14 cellular contexts compared by ENCODE assay signal in genomic region chr1:243718893-243719292, GRCh38.
DNase-seq lines count a peak whose midpoint lies in the region; ATAC-seq and TF ChIP-seq lines count a peak whose summit lies in the region.
"Had no signal": no experiment of that assay in that cellular context is flagged by ENCODE, and none has a peak within 500 bp of the region (broad histone marks: within the 10 kb centered on the region; RNA-seq: fewer than 3 reads in every experiment).

No MANE protein-coding gene starts in this region.

- ATAC-seq in GM18868 (IDR thresholded peaks at IDR 0.05; ENCODE audit: unreplicated experiment) (no peak), right cardiac atrium (no peak)
- ATAC-seq: stimulated activated naive CD8-positive, alpha-beta T cell treated with anti-CD3 and anti-CD28 coated beads, Interleukin-15, Interleukin-2, amounts not matched to agents 100 U/mL and 50 U/mL, for 24 hours had no signal

- H3K4me1 Mint-ChIP-seq in osteocyte (ENCODE audit: unreplicated experiment) = peaks cover 60% of the 10 kb centered on the region

- no peaks in the 10 kb centered on the region for H3K9me3 Mint-ChIP-seq in osteocyte (ENCODE audit: unreplicated experiment)

- peak; percentile 91 for DNase-seq in EH (ENCODE audit: low read depth)
- DNase-seq in RPMI7951 (ENCODE audit: low read depth) = peak; percentile 65
- peak; percentile 6 for DNase-seq in epithelial cell of proximal tubule (ENCODE audit: low read depth)
- DNase-seq in osteocyte (ENCODE audit: extremely low spot score, unreplicated experiment) = no peak
- DNase-seq in substantia nigra (lab: John Stamatoyannopoulos, UW) = no peak
- no peak for DNase-seq in pons (ENCODE audit: low spot score)
- DNase-seq in right cardiac atrium = no peak
- DNase-seq: activated T-cell treated with anti-CD3 and anti-CD28 coated beads, Interleukin-2, amount 50 U/mL, for 1 hour; aorta; MM.1S; stimulated activated CD4-positive, alpha-beta T cell treated with anti-CD3 and anti-CD28 coated beads, Interleukin-2, amount 100 ng/mL, for 48 hours; stimulated activated naive CD8-positive, alpha-beta T cell treated with anti-CD3 and anti-CD28 coated beads, Interleukin-15, Interleukin-2, amounts not matched to agents 100 U/mL and 50 U/mL, for 24 hours had no signal

- intact Hi-C loops in right cardiac atrium (cut with DNase I) = no loop called here

- H3K27ac Mint-ChIP-seq in osteocyte (ENCODE audit: unreplicated experiment) = peak overlapping the region; percentile 78

- no peaks in the 10 kb centered on the region for H3K9me3 ChIP-seq in right cardiac atrium (ENCODE audit: control insufficient read depth, low read length)

- no peaks in the 10 kb centered on the region for H3K27me3 ChIP-seq in right cardiac atrium (ENCODE audit: control insufficient read depth, insufficient read depth)

- no peaks in the 10 kb centered on the region for H3K27me3 Mint-ChIP-seq in osteocyte (ENCODE audit: unreplicated experiment)

- H3K4me3 Mint-ChIP-seq in osteocyte (ENCODE audit: unreplicated experiment) = no peak overlapping the region

- H3K36me3 Mint-ChIP-seq in osteocyte (ENCODE audit: unreplicated experiment) = peaks cover 2% of the 10 kb centered on the region

- TF ChIP-seq CTCF in epithelial cell of proximal tubule (conservative IDR thresholded peaks at IDR 0.05; ENCODE audit: low read depth, low read length) (no peak), osteocyte (IDR thresholded peaks at IDR 0.05) (no peak)

- H3K4me3 ChIP-seq in epithelial cell of proximal tubule (ENCODE audit: low read depth, low read length) = no peak overlapping the region
- no peak overlapping the region for H3K4me3 ChIP-seq in right cardiac atrium (ENCODE audit: low read length)

- WGBS in right cardiac atrium = 76% methylated on average over 1 of the region's 1 CpG

- H3K27ac ChIP-seq in substantia nigra (ENCODE audit: low read depth, low read length, poor library complexity, severe bottlenecking) (no peak overlapping the region), right cardiac atrium (ENCODE audit: low read length) (no peak overlapping the region)
- H3K27ac ChIP-seq: VCaP had no signal

- peaks cover 3% of the 10 kb centered on the region for H3K4me1 ChIP-seq in right cardiac atrium (ENCODE audit: control insufficient read depth, insufficient read depth, low read length)

Comparison
In these comparisons a context has a peak if more than half of its experiments do, and no peak if none do; other contexts are left out.
1. DNase-seq: peak in EH (single experiment), RPMI7951 (single experiment) and epithelial cell of proximal tubule (single experiment); none in osteocyte (single experiment), substantia nigra (0 of 49), pons (single experiment) and right cardiac atrium (0 of 3).